Comparison of ENCODE assay signal across 14 cellular contexts in genomic region chr16:69130461-69130860, GRCh38. TPM values are rescaled to one million over a fixed set of nuclear protein-coding genes. Genes with fewer than 3 reads are reported as not detected.
DNase-seq lines count a peak whose midpoint lies in the region; ATAC-seq, FAIRE-seq and TF ChIP-seq lines count a peak whose summit lies in the region.
"Had no signal": no experiment of that assay in that cellular context is flagged by ENCODE, and none has a peak within 500 bp of the region (broad histone marks: within the 10 kb centered on the region; RNA-seq: fewer than 3 reads in every experiment).

No MANE protein-coding gene starts in this region.

- peak overlapping the region; percentile 94 for H3K4me3 Mint-ChIP-seq in activated B cell treated with CpG ODN at 0.5 μM for 24 hours
- peak overlapping the region; percentile 46 to 94 (median 87) for H3K4me3 Mint-ChIP-seq in immature natural killer cell

- peaks cover 26% of the 10 kb centered on the region for H3K4me1 ChIP-seq in A549

- no peak for DNase-seq in A549 (ENCODE audit: low read depth in 1 of 2, low spot score in 1 of 2)
- no peak for DNase-seq in GM12891 (ENCODE audit: insufficient read length, low spot score)
- DNase-seq in activated B cell treated with CpG ODN at 0.5 μM for 24 hours: no peak
- DNase-seq in immature natural killer cell: no peak
- DNase-seq in NCI-H748 (lab: John Stamatoyannopoulos, UW; ENCODE audit: unreplicated experiment): no peak
- no peak for DNase-seq in left cardiac atrium
- DNase-seq: activated gamma-delta T cell, DMS53, HCEC 1CT, left ventricle myocardium inferior, NCI-H2107 had no signal

- peaks cover 52% of the 10 kb centered on the region for H3K4me1 Mint-ChIP-seq in activated B cell treated with CpG ODN at 0.5 μM for 24 hours
- H3K4me1 Mint-ChIP-seq in immature natural killer cell: peaks cover 48 to 62% of the 10 kb centered on the region in 2 donors

- H3K4me2 ChIP-seq in A549: peak overlapping the region; percentile 88

- ATAC-seq in A549: no peak
- no peak for ATAC-seq in activated B cell treated with CpG ODN at 0.5 μM for 24 hours (ENCODE audit: low read depth)
- no peak for ATAC-seq in GM21723 (IDR thresholded peaks at IDR 0.05; ENCODE audit: unreplicated experiment)
- ATAC-seq in GM18868 (IDR thresholded peaks at IDR 0.05; ENCODE audit: unreplicated experiment): no peak
- no peak for ATAC-seq in left cardiac atrium

- no peak for TF ChIP-seq RAD21 in A549 (conservative IDR thresholded peaks at IDR 0.05 in 1 of 2, IDR thresholded peaks at IDR 0.05 in 1 of 2)

- TF ChIP-seq CTCF in A549 (IDR thresholded peaks at IDR 0.05): no peak
- no peak for TF ChIP-seq CTCF in activated B cell treated with CpG ODN at 0.5 μM for 24 hours (IDR thresholded peaks at IDR 0.05)

- no peak overlapping the region for H3K4me3 ChIP-seq in A549

- H3K9me3 ChIP-seq in A549: no peaks in the 10 kb centered on the region
- H3K9me3 ChIP-seq: left ventricle myocardium inferior, thoracic aorta had no signal

- 81% methylated on average over 6 of the region's 6 CpGs for WGBS in A549 (ENCODE audit: missing lambda C conversion rate)

- peak overlapping the region in 1 of 2 experiments; percentile 93; a peak in 1 of 6 replicates for H3K27ac ChIP-seq in A549
- H3K27ac ChIP-seq: thoracic aorta had no signal

- intact Hi-C loops in activated B cell treated with CpG ODN at 0.5 μM for 24 hours (cut with micrococcal nuclease): loop anchor here (5.0 to 10.0 kb wide), 4 partner anchors 257 to 982 kb away; partner anchors contain the start of genes PDPR, SLC7A6, TERF2 and WWP2
- intact Hi-C loops in left cardiac atrium (cut with DNase I): no loop called here

- H3K27me3 Mint-ChIP-seq in activated B cell treated with CpG ODN at 0.5 μM for 24 hours (no peaks in the 10 kb centered on the region), immature natural killer cell (ENCODE audit: low read depth in 3 of 3) (peaks cover 2 to 18% (median 7%) of the 10 kb centered on the region in 3 donors)

- TF ChIP-seq POLR2A in A549 (IDR thresholded peaks at IDR 0.05; ENCODE audit: low read length) (no peak), GM12891 (IDR thresholded peaks at IDR 0.05; ENCODE audit: low read depth, low read length) (no peak; the same call in 1 of the 2 replicates)

- CTCF ChIA-PET in A549 (lab: Yijun Ruan, JAX) (interaction anchor here (0.9 to 24.8 kb wide), 8 partner anchors 10 to 283 kb away, joined by 3 to 503 read pairs (median 4); no protein-coding TSS in a partner anchor), activated B cell treated with CpG ODN at 0.5 μM for 24 hours (lab: Charles Lee) (interaction anchor here (1.2 kb wide), 1 partner anchor 603 kb away, joined by 4 read pairs; no protein-coding TSS in a partner anchor)

- TF ChIP-seq EP300 in A549 (IDR thresholded peaks at IDR 0.05): no peak

- H3K36me3 Mint-ChIP-seq in activated B cell treated with CpG ODN at 0.5 μM for 24 hours (ENCODE audit: low read depth) (peaks cover 40% of the 10 kb centered on the region), immature natural killer cell (no peaks in the 10 kb centered on the region)

- no peak for FAIRE-seq in A549 (lab: Jason Lieb, UNC)
- FAIRE-seq in GM12891 (lab: Jason Lieb, UNC): no peak

- H3K9me3 Mint-ChIP-seq in activated B cell treated with CpG ODN at 0.5 μM for 24 hours (no peaks in the 10 kb centered on the region), immature natural killer cell (no peaks in the 10 kb centered on the region)

- POLR2A ChIA-PET in A549 (lab: Yijun Ruan, JAX): interaction anchor here (1.4 kb wide), 2 partner anchors 24 to 58 kb away, joined by 3 to 4 read pairs; no protein-coding TSS in a partner anchor
- POLR2A ChIA-PET in activated B cell treated with CpG ODN at 0.5 μM for 24 hours (lab: Charles Lee): interaction anchor here (1.4 kb wide), 1 partner anchor 632 kb away, joined by 10 read pairs; no protein-coding TSS in a partner anchor

- H3K27ac Mint-ChIP-seq in activated B cell treated with CpG ODN at 0.5 μM for 24 hours: peak overlapping the region; percentile 84
- peak overlapping the region; percentile 2 to 93 (median 88) for H3K27ac Mint-ChIP-seq in immature natural killer cell

TF ChIP-seq in A549, 52 proteins besides CTCF, POLR2A, EP300 and RAD21:
- TF ChIP-seq RARB (CRISPR knock-in tag; IDR thresholded peaks at IDR 0.05): peak; percentile 36; the same call in 1 of the 2 replicates
- TF ChIP-seq KDM5A (IDR thresholded peaks at IDR 0.05): no peak

TF ChIP-seq in GM12891, 5 proteins besides CTCF, POLR2A, EP300 and RAD21:
- TF ChIP-seq POLR2AphosphoS5 (IDR thresholded peaks at IDR 0.05; ENCODE audit: low read depth, low read length) (peak; percentile 69; the same call in 1 of the 2 replicates), SPI1 (IDR thresholded peaks at IDR 0.05; ENCODE audit: low read depth, low read length) (no peak)

RNA-seq across cellular contexts. Expression of gene CHTF8, which starts 1.9 kb away (rescaled TPM):
- polyA plus RNA-seq in A549 (2011; rRNA removed) (81.6 and 113 TPM in 2 replicates), A549 (2017; fragmentation: RNase III; extraction: RNeasy Plus Mini Kit Qiagen cat#74134 plus additional on column Dnase treatment) (72.5 to 82.7 TPM (median 78.7 TPM) in 3 replicates), immature natural killer cell (100 to 1,000 TPM; 134 to 160 (median 150) TPM)
- polyA plus RNA-seq in A549 (2012; cell fraction: cytosol; rRNA removed): 64.0 and 84.3 TPM in 2 replicates
- polyA plus RNA-seq in A549 (2012; cell fraction: nucleus; rRNA removed): 57.0 and 81.5 TPM in 2 replicates
- 132 and 175 TPM in 2 replicates for polyA minus RNA-seq in A549 (2011; rRNA and poly(A)+ RNA removed)
- 83.6 TPM for polyA plus RNA-seq in GM12891 (2012; ENCODE audit: low read depth, missing spikeins)
- total RNA-seq in activated B cell treated with CpG ODN at 0.5 μM for 24 hours (134 and 143 TPM in 2 replicates), left cardiac atrium (10 to 100 TPM; 52.9 to 56.7 TPM)

RNA-seq across cellular contexts. Expression of gene UTP4, which starts 2.0 kb away (rescaled TPM):
- polyA plus RNA-seq in A549 (2011; rRNA removed) (118 TPM in 2 replicates), A549 (2017; fragmentation: RNase III; extraction: RNeasy Plus Mini Kit Qiagen cat#74134 plus additional on column Dnase treatment) (77.1 to 87.3 TPM (median 78.8 TPM) in 3 replicates), immature natural killer cell (10 to 100 TPM; 38.8 to 69.1 (median 50.4) TPM)
- polyA plus RNA-seq in A549 (2012; cell fraction: cytosol; rRNA removed): 97.9 and 112 TPM in 2 replicates
- polyA plus RNA-seq in A549 (2012; cell fraction: nucleus; rRNA removed): 101 and 109 TPM in 2 replicates
- 132 and 150 TPM in 2 replicates for polyA minus RNA-seq in A549 (2011; rRNA and poly(A)+ RNA removed)
- 52.6 TPM for polyA plus RNA-seq in GM12891 (2012; ENCODE audit: low read depth, missing spikeins)
- total RNA-seq in activated B cell treated with CpG ODN at 0.5 μM for 24 hours (53.5 and 55.3 TPM in 2 replicates), left cardiac atrium (10 to 100 TPM; 26.6 to 32.9 TPM)

RNA-seq across cellular contexts. Expression of gene HAS3, which starts 25.0 kb away (rescaled TPM):
- 9.1 and 11.1 TPM in 2 replicates for polyA plus RNA-seq in A549 (2011; rRNA removed)
- 23.0 and 37.0 TPM in 2 replicates for polyA plus RNA-seq in A549 (2012; cell fraction: cytosol; rRNA removed)
- 51.5 and 90.9 TPM in 2 replicates for polyA plus RNA-seq in A549 (2012; cell fraction: nucleus; rRNA removed)
- polyA plus RNA-seq in A549 (2017; fragmentation: RNase III; extraction: RNeasy Plus Mini Kit Qiagen cat#74134 plus additional on column Dnase treatment): 12.4 to 18.6 TPM (median 14.1 TPM) in 3 replicates
- polyA minus RNA-seq in A549 (2011; rRNA and poly(A)+ RNA removed): 16.0 and 17.6 TPM in 2 replicates
- polyA plus RNA-seq in GM12891 (2012; ENCODE audit: low read depth, missing spikeins): 0.31 TPM
- 0.71 and 0.82 TPM in 2 replicates for total RNA-seq in activated B cell treated with CpG ODN at 0.5 μM for 24 hours
- polyA plus RNA-seq in immature natural killer cell: under 1 TPM in 2 of 3 donors, not detected in 1; 0.32 to 0.35 TPM
- under 1 TPM; 0.44 TPM for total RNA-seq in left cardiac atrium

RNA-seq across cellular contexts. Expression of gene SNTB2, which starts 56.5 kb away (rescaled TPM):
- polyA plus RNA-seq in A549 (2011; rRNA removed) (19.2 and 20.8 TPM in 2 replicates), A549 (2017; fragmentation: RNase III; extraction: RNeasy Plus Mini Kit Qiagen cat#74134 plus additional on column Dnase treatment) (7.4 to 8.4 TPM (median 7.8 TPM) in 3 replicates), immature natural killer cell (10 to 100 TPM; 16.7 to 23.1 (median 17.7) TPM)
- polyA plus RNA-seq in A549 (2012; cell fraction: cytosol; rRNA removed): 6.5 and 8.9 TPM in 2 replicates
- 5.0 and 8.9 TPM in 2 replicates for polyA plus RNA-seq in A549 (2012; cell fraction: nucleus; rRNA removed)
- 48.7 and 52.1 TPM in 2 replicates for polyA minus RNA-seq in A549 (2011; rRNA and poly(A)+ RNA removed)
- 2.1 TPM for polyA plus RNA-seq in GM12891 (2012; ENCODE audit: low read depth, missing spikeins)
- total RNA-seq in activated B cell treated with CpG ODN at 0.5 μM for 24 hours (7.7 and 9.9 TPM in 2 replicates), left cardiac atrium (10 to 100 TPM; 22.7 to 27.8 TPM)
